In the genomic region with DNA sequence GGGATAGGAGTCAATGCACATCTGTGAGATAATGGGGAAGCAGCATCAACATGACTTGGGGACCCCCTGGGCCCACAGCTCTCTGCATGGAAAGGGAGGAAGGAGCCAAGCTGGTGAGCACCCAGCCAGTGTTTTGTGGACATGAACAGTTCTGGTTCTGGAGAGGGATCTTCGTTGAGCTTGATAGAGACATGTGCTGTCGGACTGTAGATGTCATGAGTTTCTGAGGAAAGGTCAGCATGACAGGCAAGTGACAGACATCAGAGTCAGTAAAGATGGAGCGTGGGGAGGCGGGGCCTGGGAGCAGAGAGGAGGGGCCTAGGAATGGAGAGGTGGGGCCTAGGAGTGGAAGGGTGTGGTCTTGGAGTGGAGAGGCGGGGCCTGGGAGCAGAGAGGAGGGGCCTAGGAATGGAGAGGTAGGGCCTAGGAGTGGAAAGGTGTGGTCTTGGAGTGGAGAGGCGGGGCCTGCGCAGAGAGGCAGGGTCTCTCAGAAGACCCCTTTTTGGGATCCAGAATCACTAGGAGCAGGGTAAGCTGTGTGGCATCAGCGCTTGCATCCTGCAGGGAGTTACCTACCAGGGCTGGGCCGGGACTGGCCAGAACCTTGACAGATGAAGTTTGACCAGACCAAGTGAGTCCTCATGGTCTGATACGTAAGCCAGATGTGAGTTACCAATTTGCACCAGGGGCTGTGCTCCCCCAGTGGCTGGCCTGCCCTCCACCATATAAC, we compare ENCODE assay signal across 1 cellular context.
TF ChIP-seq lines count a peak whose summit lies in the region.

No MANE protein-coding gene starts in this region.

TF ChIP-seq in IMR-90, 13 proteins besides CTCF, POLR2A, EP300 and RAD21:
- TF ChIP-seq CEBPB (IDR thresholded peaks at IDR 0.05; ENCODE audit: low read depth, low read length) (no peak), MAZ (IDR thresholded peaks at IDR 0.05; ENCODE audit: borderline replicate concordance, low read depth, low read length) (no peak), RFX5 (IDR thresholded peaks at IDR 0.05; ENCODE audit: low read depth, low read length) (no peak), RCOR1 (IDR thresholded peaks at IDR 0.05; ENCODE audit: insufficient replicate concordance, low read length) (no peak)
